Comparison of ENCODE assay signal across 23 cellular contexts in the genomic region with DNA sequence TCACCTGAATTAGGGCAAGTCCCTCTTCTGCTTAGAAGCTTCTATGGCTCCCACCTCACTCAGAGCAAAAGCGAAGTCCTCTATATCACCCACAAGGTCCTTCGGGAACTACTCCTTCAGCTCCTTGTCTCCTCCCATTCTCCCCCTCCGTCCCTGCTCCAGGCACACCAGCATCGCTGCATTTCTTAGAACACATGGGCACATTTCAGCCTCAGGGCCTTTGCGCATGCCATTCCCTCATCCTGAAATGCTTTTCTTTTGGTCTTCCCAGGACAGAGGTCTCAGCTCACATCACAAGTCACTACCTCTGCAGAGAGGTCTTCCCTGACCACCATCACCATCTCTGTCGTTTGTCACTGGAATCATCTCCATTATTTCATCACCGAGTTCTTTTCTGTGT. TPM values are rescaled to one million over a fixed set of nuclear protein-coding genes. Genes with fewer than 3 reads are reported as not detected.
A peak's percentile ranks its signal among the peaks of the same experiment; 100 is the strongest.
DNase-seq lines count a peak whose midpoint lies in the region; ATAC-seq, FAIRE-seq and TF ChIP-seq lines count a peak whose summit lies in the region.
"Had no signal": no experiment of that assay in that cellular context is flagged by ENCODE, and none has a peak within 500 bp of the region (broad histone marks: within the 10 kb centered on the region; RNA-seq: fewer than 3 reads in every experiment).

No MANE protein-coding gene starts in this region.

- no peak overlapping the region for H3K27ac Mint-ChIP-seq in activated naive CD4-positive, alpha-beta T cell treated with anti-CD3 and anti-CD28 coated beads, Interleukin-2, amount 50 U/mL, for 24 hours
- no peak overlapping the region for H3K27ac Mint-ChIP-seq in activated naive CD4-positive, alpha-beta T cell treated with anti-CD3 and anti-CD28 coated beads, Interleukin-2, amount 50 U/mL, for 72 hours
- H3K27ac Mint-ChIP-seq: progenitor cell of endocrine pancreas had no signal

- no peak overlapping the region for H4K91ac ChIP-seq in neuronal stem cell (ENCODE audit: low read depth, low read length, poor library complexity)

- peaks cover 26% of the 10 kb centered on the region for H3K27me3 Mint-ChIP-seq in activated naive CD4-positive, alpha-beta T cell treated with anti-CD3 and anti-CD28 coated beads, Interleukin-2, amount 50 U/mL, for 24 hours

- no peak overlapping the region for H3K9ac ChIP-seq in K562 (ENCODE audit: insufficient read depth in 1 of 2, low read depth in 2 of 2, low read length in 2 of 2)
- H3K9ac ChIP-seq in neuronal stem cell (ENCODE audit: low read depth, low read length, poor library complexity): no peak overlapping the region

- H3K23ac ChIP-seq in neuronal stem cell (ENCODE audit: low read depth, low read length, poor library complexity): peak overlapping the region; percentile 20

- POLR2A ChIA-PET in K562 (lab: Yijun Ruan, JAX): no interaction called here

- no peak overlapping the region for H2BK120ac ChIP-seq in neuronal stem cell (ENCODE audit: low read depth, low read length)

- TF ChIP-seq CTCF in K562 (IDR thresholded peaks at IDR 0.05 in 2 of 3, conservative IDR thresholded peaks at IDR 0.05 in 1 of 3; ENCODE audit: insufficient read depth in 2 of 3, low read depth in 1 of 3, low read length in 3 of 3) (no peak), left lung (IDR thresholded peaks at IDR 0.05) (no peak)

- no peaks in the 10 kb centered on the region for H4K20me1 ChIP-seq in K562 (replicated peaks; ENCODE audit: control insufficient read depth, insufficient read depth, low read length)

- H3K4me1 ChIP-seq in K562 (replicated peaks in 1 of 2; ENCODE audit: control insufficient read depth in 2 of 2, insufficient read depth in 2 of 2, low read length in 2 of 2): peaks cover 15 to 50% of the 10 kb centered on the region in 2 experiments; a peak in 4 of 5 replicates
- peaks cover 8 to 15% of the 10 kb centered on the region in 2 donors for H3K4me1 ChIP-seq in neuronal stem cell (ENCODE audit: control insufficient read depth in 2 of 2, insufficient read depth in 1 of 2, low read depth in 1 of 2, low read length in 2 of 2)
- H3K4me1 ChIP-seq in left lung: peaks cover 11 to 29% of the 10 kb centered on the region in 2 donors

- no peak for TF ChIP-seq POLR2A in K562 (conservative IDR thresholded peaks at IDR 0.05)

- no TSS peak for BruUV-seq in K562 (replicated peaks; lab: Mats Ljungman, UMichigan)

- H3K18ac ChIP-seq in neuronal stem cell (ENCODE audit: low read length): no peak overlapping the region

- H2AK5ac ChIP-seq in neuronal stem cell (ENCODE audit: low read depth, low read length): no peak overlapping the region

- no peak for TF ChIP-seq EP300 in K562 (IDR thresholded peaks at IDR 0.05; ENCODE audit: low read length)

- H3K36me3 ChIP-seq in K562 (ENCODE audit: control insufficient read depth, insufficient read depth, low read length) (no peaks in the 10 kb centered on the region), neuronal stem cell (replicated peaks in 1 of 2; ENCODE audit: control insufficient read depth in 2 of 2, insufficient read depth in 2 of 2, low read length in 2 of 2) (peaks cover 0 to 3% of the 10 kb centered on the region in 2 donors), left lung (no peaks in the 10 kb centered on the region)
- H3K36me3 ChIP-seq: sigmoid colon had no signal

- H2BK15ac ChIP-seq in neuronal stem cell (ENCODE audit: low read length): no peak overlapping the region

- DNase-seq in activated naive CD4-positive, alpha-beta T cell treated with anti-CD3 and anti-CD28 coated beads, Interleukin-2, amount 50 U/mL, for 72 hours (ENCODE audit: low spot score in 2 of 2): no peak
- DNase-seq in K562 (ENCODE audit: extremely low read depth in 1 of 4, low spot score in 3 of 4): peak in 1 of 4 experiments; percentile 5
- DNase-seq in neuronal stem cell (ENCODE audit: low spot score): no peak
- no peak for DNase-seq in LoVo (ENCODE audit: low spot score)
- no peak for DNase-seq in left lung
- DNase-seq: activated CD4-positive, CD25-positive, alpha-beta regulatory T cell treated with anti-CD3 and anti-CD28 coated beads, Interleukin-2, amount 50 U/mL, for 72 hours; activated naive CD4-positive, alpha-beta T cell treated with anti-CD3 and anti-CD28 coated beads, Interleukin-2, amount 50 U/mL, for 16 hours; DMS79; effector CD4-positive, alpha-beta T cell; foreskin keratinocyte; left ventricle myocardium superior; NCI-H1105; NCI-H2029 treated with DMSO at 0.1 percent for 48 hours; NCI-H446; OCI-M1; SHP77 treated with DMSO at 0.1 percent for 48 hours; sigmoid colon; stimulated activated CD4-positive, alpha-beta T cell treated with anti-CD3 and anti-CD28 coated beads, Interleukin-15, amount 100 ng/mL, for 24 hours had no signal

- H3K79me2 ChIP-seq in K562 (ENCODE audit: control insufficient read depth, insufficient read depth, low read length): no peaks in the 10 kb centered on the region

- no peak overlapping the region for H3K14ac ChIP-seq in neuronal stem cell (ENCODE audit: low read length)

- H3K4me3 ChIP-seq in K562 (no peak overlapping the region), neuronal stem cell (ENCODE audit: low read length in 2 of 2) (no peak overlapping the region), left lung (no peak overlapping the region)
- H3K4me3 ChIP-seq: sigmoid colon had no signal

- WGBS in K562 (ENCODE audit: insufficient coverage, low coverage, missing lambda C conversion rate): 24% methylated on average over 7 of the region's 7 CpGs
- no CpG with 5 or more reads among the region's 7 CpGs for WGBS in neuronal stem cell (ENCODE audit: extremely low coverage in 2 of 2, insufficient read length in 2 of 2, insufficient replicate concordance in 1 of 2), 2 donors

- H3K4me2 ChIP-seq in K562 (ENCODE audit: insufficient read depth, low read length) (no peak overlapping the region), neuronal stem cell (ENCODE audit: insufficient read depth, low read length, poor library complexity, severe bottlenecking) (no peak overlapping the region)

- H2BK5ac ChIP-seq in neuronal stem cell (ENCODE audit: low read length): no peak overlapping the region

- in situ Hi-C loops in K562 (cut with MboI): no loop called here

- H2AFZ ChIP-seq in K562 (ENCODE audit: low read depth, low read length): no peak overlapping the region
- H2AFZ ChIP-seq in neuronal stem cell (ENCODE audit: low read length): no peak overlapping the region

- no peak for FAIRE-seq in K562 (lab: Jason Lieb, UNC)
- FAIRE-seq: A204.1, GM12891 had no signal

- ATAC-seq in activated naive CD4-positive, alpha-beta T cell treated with anti-CD3 and anti-CD28 coated beads, Interleukin-2, amount 50 U/mL, for 72 hours: no peak
- ATAC-seq in K562 (no peak), left lung (no peak)
- ATAC-seq: foreskin keratinocyte, left ventricle myocardium superior had no signal

- H2BK12ac ChIP-seq in neuronal stem cell (ENCODE audit: low read length): no peak overlapping the region

- H3K27me3 ChIP-seq in K562 (ENCODE audit: control insufficient read depth in 2 of 2, insufficient read depth in 2 of 2, low read length in 2 of 2): peaks cover 0 to 6% of the 10 kb centered on the region in 2 experiments; a peak in 3 of 5 replicates
- peaks cover 0 to 75% (median 42%) of the 10 kb centered on the region in 3 experiments for H3K27me3 ChIP-seq in neuronal stem cell (ENCODE audit: control insufficient read depth in 3 of 3, insufficient read depth in 3 of 3, low read depth in 1 of 3, low read length in 3 of 3)
- peaks cover 44 to 94% of the 10 kb centered on the region in 2 donors for H3K27me3 ChIP-seq in left lung
- H3K27me3 ChIP-seq: foreskin keratinocyte had no signal

- peak overlapping the region; percentile 37 for H3K4me3 Mint-ChIP-seq in activated naive CD4-positive, alpha-beta T cell treated with anti-CD3 and anti-CD28 coated beads, Interleukin-2, amount 50 U/mL, for 24 hours

- no peaks in the 10 kb centered on the region for H3K9me1 ChIP-seq in K562 (ENCODE audit: control insufficient read depth, insufficient read depth, low read length)

- H3K4ac ChIP-seq in neuronal stem cell (ENCODE audit: low read length): no peak overlapping the region

- H3K9me3 ChIP-seq in K562 (replicated peaks; ENCODE audit: control insufficient read depth, insufficient read depth, low read depth, low read length) (no peaks in the 10 kb centered on the region), neuronal stem cell (replicated peaks in 1 of 2; ENCODE audit: control insufficient read depth in 2 of 2, insufficient read depth in 1 of 2, low read depth in 1 of 2, low read length in 2 of 2) (peaks cover 0 to 3% of the 10 kb centered on the region in 2 donors), left lung (no peaks in the 10 kb centered on the region)
- H3K9me3 ChIP-seq: sigmoid colon had no signal

- no peak for TF ChIP-seq RAD21 in K562 (CRISPR knock-in tag; conservative IDR thresholded peaks at IDR 0.05 in 1 of 2, IDR thresholded peaks at IDR 0.05 in 1 of 2)

- H3K9me3 Mint-ChIP-seq in activated naive CD4-positive, alpha-beta T cell treated with anti-CD3 and anti-CD28 coated beads, Interleukin-2, amount 50 U/mL, for 24 hours: no peaks in the 10 kb centered on the region
- no peaks in the 10 kb centered on the region for H3K9me3 Mint-ChIP-seq in activated naive CD4-positive, alpha-beta T cell treated with anti-CD3 and anti-CD28 coated beads, Interleukin-2, amount 50 U/mL, for 72 hours

- peaks cover 4% of the 10 kb centered on the region for H3K36me3 Mint-ChIP-seq in activated naive CD4-positive, alpha-beta T cell treated with anti-CD3 and anti-CD28 coated beads, Interleukin-2, amount 50 U/mL, for 24 hours
- peaks cover 0 to 12% of the 10 kb centered on the region in 2 donors for H3K36me3 Mint-ChIP-seq in activated naive CD4-positive, alpha-beta T cell treated with anti-CD3 and anti-CD28 coated beads, Interleukin-2, amount 50 U/mL, for 72 hours

- H3K79me1 ChIP-seq in neuronal stem cell (ENCODE audit: low read depth, low read length): peaks cover 2% of the 10 kb centered on the region

- no peak overlapping the region for H3K27ac ChIP-seq in K562 (ENCODE audit: extremely low read depth, low read depth, low read length)
- H3K27ac ChIP-seq in neuronal stem cell (replicated peaks; ENCODE audit: low read length): no peak overlapping the region
- H3K27ac ChIP-seq in left lung: no peak overlapping the region
- H3K27ac ChIP-seq: foreskin keratinocyte, sigmoid colon had no signal

- intact Hi-C loops in K562 (cut with micrococcal nuclease): no loop called here
- intact Hi-C loops in left lung (cut with DNase I): no loop called here

- H3K4me1 Mint-ChIP-seq in activated naive CD4-positive, alpha-beta T cell treated with anti-CD3 and anti-CD28 coated beads, Interleukin-2, amount 50 U/mL, for 24 hours: peaks cover 31% of the 10 kb centered on the region

- CTCF ChIA-PET in K562 (lab: Yijun Ruan, JAX; ENCODE audit: low intra/inter-chr PET ratio): no interaction called here

- no peak overlapping the region for H4K8ac ChIP-seq in neuronal stem cell (ENCODE audit: low read depth, low read length)

RNA-seq across cellular contexts. Expression of gene S1PR5, which starts 4.0 kb away (rescaled TPM):
- total RNA-seq in activated naive CD4-positive, alpha-beta T cell treated with anti-CD3 and anti-CD28 coated beads, Interleukin-2, amount 50 U/mL, for 72 hours: under 1 TPM; 0.23 to 0.27 TPM
- 0.48 and 1.0 TPM in 2 replicates for total RNA-seq in K562 (2011; cell fraction: chromatin; rRNA removed; ENCODE audit: low replicate concordance)
- total RNA-seq in K562 (2011; cell fraction: nucleolus; rRNA removed): 0.92 and 1.0 TPM in 2 replicates
- 0.31 and 0.81 TPM in 2 replicates for total RNA-seq in K562 (2011; cell fraction: nucleoplasm; rRNA removed)
- 0.18 and 0.37 TPM in 2 replicates for total RNA-seq in K562 (2014; rRNA removed)
- total RNA-seq in K562 (2014; rRNA removed; fragmentation: Illumina TruSeq; extraction: Trizol): 0.26 TPM in 1 of 2 replicates, not detected in the other
- total RNA-seq in K562 (2015; rRNA removed; fragmentation: Illumina TruSeq; extraction: Trizol): 0.11 TPM in 1 of 2 replicates, not detected in the other
- total RNA-seq in K562 (2021): 0.16 and 0.35 TPM in 2 replicates
- polyA plus RNA-seq in K562 (2011; rRNA removed): 0.14 and 0.54 TPM in 2 replicates
- polyA plus RNA-seq in K562 (2011; cell fraction: cytosol; rRNA removed): 0.19 and 1.3 TPM in 2 replicates
- 0.15 and 0.46 TPM in 2 replicates for polyA plus RNA-seq in K562 (2011; cell fraction: nucleus; rRNA removed)
- polyA plus RNA-seq in K562 (2012): 0.12 and 0.25 TPM in 2 replicates
- polyA plus RNA-seq in K562 (2014; fragmentation: Illumina TruSeq; extraction: Trizol): 0.17 TPM in 1 of 2 replicates, not detected in the other
- polyA plus RNA-seq in K562 (2014; fragmentation: Nextera tagmentation; extraction: Ambion mirVana): under 1 TPM in 1 of 2 experiments, not detected in 1; 0.03 TPM
- polyA plus RNA-seq in K562 (2014; rRNA removed): 0.12 and 0.49 TPM in 2 replicates
- polyA minus RNA-seq in K562 (2011; rRNA and poly(A)+ RNA removed): 0.67 and 0.78 TPM in 2 replicates
- polyA minus RNA-seq in K562 (2011; cell fraction: cytosol; rRNA and poly(A)+ RNA removed): not detected in 2 replicates
- 0.27 and 0.44 TPM in 2 replicates for polyA minus RNA-seq in K562 (2011; cell fraction: nucleus; rRNA and poly(A)+ RNA removed)
- polyA plus RNA-seq in neuronal stem cell (2013, experiment 1 of 2): 5.2 TPM
- 5.2 TPM for polyA plus RNA-seq in neuronal stem cell (2013, experiment 2 of 2)
- 1 to 10 TPM in 1 of 2 donors, under 1 TPM in 1; 0.92 to 1.8 TPM for total RNA-seq in left lung
- total RNA-seq: left ventricle myocardium superior, progenitor cell of endocrine pancreas, sigmoid colon had no signal
- polyA plus RNA-seq: neural cell had no signal

RNA-seq across cellular contexts. Expression of gene KEAP1, which starts 10.1 kb away (rescaled TPM):
- total RNA-seq in activated naive CD4-positive, alpha-beta T cell treated with anti-CD3 and anti-CD28 coated beads, Interleukin-2, amount 50 U/mL, for 72 hours: 10 to 100 TPM; 68.2 to 68.4 TPM
- 50.9 and 183 TPM in 2 replicates for total RNA-seq in K562 (2011; cell fraction: chromatin; rRNA removed; ENCODE audit: low replicate concordance)
- 102 and 110 TPM in 2 replicates for total RNA-seq in K562 (2011; cell fraction: nucleolus; rRNA removed)
- 55.9 and 62.1 TPM in 2 replicates for total RNA-seq in K562 (2011; cell fraction: nucleoplasm; rRNA removed)
- total RNA-seq in K562 (2014; rRNA removed) (78.3 and 99.2 TPM in 2 replicates), K562 (2014; rRNA removed; fragmentation: Illumina TruSeq; extraction: Trizol) (52.7 and 64.4 TPM in 2 replicates), K562 (2015; rRNA removed; fragmentation: Illumina TruSeq; extraction: Trizol) (81.5 and 82.9 TPM in 2 replicates), K562 (2021) (95.6 and 96.4 TPM in 2 replicates), left lung (10 to 100 TPM; 56.0 to 82.2 TPM)
- polyA plus RNA-seq in K562 (2011; rRNA removed) (62.6 and 72.0 TPM in 2 replicates), K562 (2014; fragmentation: Illumina TruSeq; extraction: Trizol) (56.1 and 61.8 TPM in 2 replicates), K562 (2014; fragmentation: Nextera tagmentation; extraction: Ambion mirVana) (1 to 10 TPM; 2.1 to 8.3 TPM), K562 (2014; rRNA removed) (64.3 and 67.5 TPM in 2 replicates)
- 55.6 and 109 TPM in 2 replicates for polyA plus RNA-seq in K562 (2011; cell fraction: cytosol; rRNA removed)
- 51.7 and 82.4 TPM in 2 replicates for polyA plus RNA-seq in K562 (2011; cell fraction: nucleus; rRNA removed)
- polyA plus RNA-seq in K562 (2012): 62.6 and 63.7 TPM in 2 replicates
- 54.1 and 87.9 TPM in 2 replicates for polyA minus RNA-seq in K562 (2011; rRNA and poly(A)+ RNA removed)
- 50.6 and 75.7 TPM in 2 replicates for polyA minus RNA-seq in K562 (2011; cell fraction: cytosol; rRNA and poly(A)+ RNA removed)
- 28.0 and 39.2 TPM in 2 replicates for polyA minus RNA-seq in K562 (2011; cell fraction: nucleus; rRNA and poly(A)+ RNA removed)
- 32.5 TPM for polyA plus RNA-seq in neuronal stem cell (2013, experiment 1 of 2)
- polyA plus RNA-seq in neuronal stem cell (2013, experiment 2 of 2): 30.9 TPM

RNA-seq across cellular contexts. Expression of gene ATG4D, which starts 30.5 kb away (rescaled TPM):
- 10 to 100 TPM; 21.0 to 67.4 TPM for total RNA-seq in activated naive CD4-positive, alpha-beta T cell treated with anti-CD3 and anti-CD28 coated beads, Interleukin-2, amount 50 U/mL, for 72 hours
- 20.6 and 77.4 TPM in 2 replicates for total RNA-seq in K562 (2011; cell fraction: chromatin; rRNA removed; ENCODE audit: low replicate concordance)
- total RNA-seq in K562 (2011; cell fraction: nucleolus; rRNA removed): 91.2 and 95.1 TPM in 2 replicates
- 39.5 and 45.9 TPM in 2 replicates for total RNA-seq in K562 (2011; cell fraction: nucleoplasm; rRNA removed)
- 37.2 and 41.3 TPM in 2 replicates for total RNA-seq in K562 (2014; rRNA removed)
- total RNA-seq in K562 (2014; rRNA removed; fragmentation: Illumina TruSeq; extraction: Trizol): 9.1 and 12.8 TPM in 2 replicates
- 22.9 and 26.8 TPM in 2 replicates for total RNA-seq in K562 (2015; rRNA removed; fragmentation: Illumina TruSeq; extraction: Trizol)
- total RNA-seq in K562 (2021): 55.9 and 66.1 TPM in 2 replicates
- polyA plus RNA-seq in K562 (2011; rRNA removed): 20.4 and 27.9 TPM in 2 replicates
- polyA plus RNA-seq in K562 (2011; cell fraction: cytosol; rRNA removed): 36.3 and 59.9 TPM in 2 replicates
- polyA plus RNA-seq in K562 (2011; cell fraction: nucleus; rRNA removed): 75.3 and 124 TPM in 2 replicates
- 45.0 and 67.2 TPM in 2 replicates for polyA plus RNA-seq in K562 (2012)
- polyA plus RNA-seq in K562 (2014; fragmentation: Illumina TruSeq; extraction: Trizol): 22.9 and 40.2 TPM in 2 replicates
- 1 to 10 TPM in 1 of 2 experiments, under 1 TPM in 1; 0.51 to 1.7 TPM for polyA plus RNA-seq in K562 (2014; fragmentation: Nextera tagmentation; extraction: Ambion mirVana)
- polyA plus RNA-seq in K562 (2014; rRNA removed): 45.4 and 55.3 TPM in 2 replicates
- 7.4 and 12.6 TPM in 2 replicates for polyA minus RNA-seq in K562 (2011; rRNA and poly(A)+ RNA removed)
- 18.2 and 37.3 TPM in 2 replicates for polyA minus RNA-seq in K562 (2011; cell fraction: cytosol; rRNA and poly(A)+ RNA removed)
- polyA minus RNA-seq in K562 (2011; cell fraction: nucleus; rRNA and poly(A)+ RNA removed): 20.8 and 24.9 TPM in 2 replicates
- 25.1 TPM for polyA plus RNA-seq in neuronal stem cell (2013, experiment 1 of 2)
- 24.7 TPM for polyA plus RNA-seq in neuronal stem cell (2013, experiment 2 of 2)
- total RNA-seq in left lung: 10 to 100 TPM; 25.0 to 27.4 TPM

RNA-seq across cellular contexts. Expression of gene KRI1, which starts 52.6 kb away (rescaled TPM):
- total RNA-seq in activated naive CD4-positive, alpha-beta T cell treated with anti-CD3 and anti-CD28 coated beads, Interleukin-2, amount 50 U/mL, for 72 hours: 10 to 100 TPM; 55.6 to 62.7 TPM
- total RNA-seq in K562 (2011; cell fraction: chromatin; rRNA removed; ENCODE audit: low replicate concordance): 85.4 and 105 TPM in 2 replicates
- total RNA-seq in K562 (2011; cell fraction: nucleolus; rRNA removed): 60.1 and 62.2 TPM in 2 replicates
- total RNA-seq in K562 (2011; cell fraction: nucleoplasm; rRNA removed): 49.0 and 54.8 TPM in 2 replicates
- 44.6 and 50.3 TPM in 2 replicates for total RNA-seq in K562 (2014; rRNA removed)
- 21.9 and 22.0 TPM in 2 replicates for total RNA-seq in K562 (2014; rRNA removed; fragmentation: Illumina TruSeq; extraction: Trizol)
- 24.7 and 25.0 TPM in 2 replicates for total RNA-seq in K562 (2015; rRNA removed; fragmentation: Illumina TruSeq; extraction: Trizol)
- 34.3 and 37.7 TPM in 2 replicates for total RNA-seq in K562 (2021)
- polyA plus RNA-seq in K562 (2011; rRNA removed): 20.0 and 22.8 TPM in 2 replicates
- 10.8 and 17.6 TPM in 2 replicates for polyA plus RNA-seq in K562 (2011; cell fraction: cytosol; rRNA removed)
- polyA plus RNA-seq in K562 (2011; cell fraction: nucleus; rRNA removed): 52.6 and 92.9 TPM in 2 replicates
- 34.7 and 40.9 TPM in 2 replicates for polyA plus RNA-seq in K562 (2012)
- polyA plus RNA-seq in K562 (2014; fragmentation: Illumina TruSeq; extraction: Trizol): 35.2 and 37.7 TPM in 2 replicates
- 1 to 10 TPM; 1.1 to 2.0 TPM for polyA plus RNA-seq in K562 (2014; fragmentation: Nextera tagmentation; extraction: Ambion mirVana)
- 45.3 and 50.7 TPM in 2 replicates for polyA plus RNA-seq in K562 (2014; rRNA removed)
- 15.9 and 20.0 TPM in 2 replicates for polyA minus RNA-seq in K562 (2011; rRNA and poly(A)+ RNA removed)
- 19.5 and 21.1 TPM in 2 replicates for polyA minus RNA-seq in K562 (2011; cell fraction: cytosol; rRNA and poly(A)+ RNA removed)
- polyA minus RNA-seq in K562 (2011; cell fraction: nucleus; rRNA and poly(A)+ RNA removed): 19.5 and 20.2 TPM in 2 replicates
- polyA plus RNA-seq in neuronal stem cell (2013, experiment 1 of 2): 19.4 TPM
- 18.1 TPM for polyA plus RNA-seq in neuronal stem cell (2013, experiment 2 of 2)
- total RNA-seq in left lung: 10 to 100 TPM; 18.6 to 20.2 TPM

RNA-seq across cellular contexts. Expression of gene CDKN2D, which starts 55.6 kb away (rescaled TPM):
- 100 to 1,000 TPM in 1 of 2 donors, 10 to 100 TPM in 1; 43.4 to 248 TPM for total RNA-seq in activated naive CD4-positive, alpha-beta T cell treated with anti-CD3 and anti-CD28 coated beads, Interleukin-2, amount 50 U/mL, for 72 hours
- 3.0 and 4.1 TPM in 2 replicates for total RNA-seq in K562 (2011; cell fraction: chromatin; rRNA removed; ENCODE audit: low replicate concordance)
- total RNA-seq in K562 (2011; cell fraction: nucleolus; rRNA removed): 4.5 and 5.1 TPM in 2 replicates
- total RNA-seq in K562 (2011; cell fraction: nucleoplasm; rRNA removed): 4.1 and 6.0 TPM in 2 replicates
- total RNA-seq in K562 (2014; rRNA removed) (1.7 and 2.7 TPM in 2 replicates), K562 (2014; rRNA removed; fragmentation: Illumina TruSeq; extraction: Trizol) (1.7 and 2.4 TPM in 2 replicates), K562 (2015; rRNA removed; fragmentation: Illumina TruSeq; extraction: Trizol) (3.2 and 3.7 TPM in 2 replicates), K562 (2021) (4.1 and 4.7 TPM in 2 replicates), left lung (10 to 100 TPM in 1 of 2 donors, 1 to 10 TPM in 1; 7.2 to 13.6 TPM)
- polyA plus RNA-seq in K562 (2011; rRNA removed) (5.7 and 6.6 TPM in 2 replicates), K562 (2014; fragmentation: Illumina TruSeq; extraction: Trizol) (3.7 and 4.0 TPM in 2 replicates), K562 (2014; fragmentation: Nextera tagmentation; extraction: Ambion mirVana) (1 to 10 TPM in 1 of 2 experiments, under 1 TPM in 1; 0.41 to 1.0 TPM), K562 (2014; rRNA removed) (6.7 and 8.2 TPM in 2 replicates)
- polyA plus RNA-seq in K562 (2011; cell fraction: cytosol; rRNA removed): 9.6 and 11.2 TPM in 2 replicates
- polyA plus RNA-seq in K562 (2011; cell fraction: nucleus; rRNA removed): 4.6 and 6.0 TPM in 2 replicates
- 4.6 and 12.8 TPM in 2 replicates for polyA plus RNA-seq in K562 (2012)
- 1.7 and 2.1 TPM in 2 replicates for polyA minus RNA-seq in K562 (2011; rRNA and poly(A)+ RNA removed)
- polyA minus RNA-seq in K562 (2011; cell fraction: cytosol; rRNA and poly(A)+ RNA removed): 1.9 and 5.0 TPM in 2 replicates
- polyA minus RNA-seq in K562 (2011; cell fraction: nucleus; rRNA and poly(A)+ RNA removed): 1.1 and 1.2 TPM in 2 replicates
- 2.9 TPM for polyA plus RNA-seq in neuronal stem cell (2013, experiment 1 of 2)
- 2.6 TPM for polyA plus RNA-seq in neuronal stem cell (2013, experiment 2 of 2)
